Comparison of ENCODE assay signal across 24 cellular contexts in genomic region chr9:14831661-14832060, GRCh38.
"Had no signal": no experiment of that assay in that cellular context is flagged by ENCODE, and none has a peak within 500 bp of the region (broad histone marks: within the 10 kb centered on the region; RNA-seq: fewer than 3 reads in every experiment).

No MANE protein-coding gene starts in this region.

- H3K9me3 ChIP-seq: esophagus squamous epithelium, ovary, psoas muscle, suprapubic skin, thyroid gland, vagina had no signal

- H3K27me3 ChIP-seq: esophagus squamous epithelium, ovary, spleen, suprapubic skin, thyroid gland, vagina had no signal

- H3K4me3 Mint-ChIP-seq: memory B cell; natural killer cell; stimulated activated memory B cell treated with anti-CD40 and anti-IgM and Interleukin-4, amounts not matched to agents 10 μg/mL and 1 μg/mL and 100 μg/mL, for 72 hours; stimulated activated naive CD8-positive, alpha-beta T cell treated with anti-CD3 and anti-CD28 coated beads, Interleukin-15, amount 100 ng/mL, for 72 hours had no signal

- ATAC-seq: left lobe of liver; natural killer cell; right cardiac atrium; stimulated activated memory B cell treated with anti-CD40 and anti-IgM and Interleukin-4, amounts not matched to agents 10 μg/mL and 1 μg/mL and 100 μg/mL, for 72 hours; stimulated activated naive CD8-positive, alpha-beta T cell treated with anti-CD3 and anti-CD28 coated beads, Interleukin-15, amount 100 ng/mL, for 72 hours had no signal

- H3K4me1 Mint-ChIP-seq: memory B cell; natural killer cell; stimulated activated memory B cell treated with anti-CD40 and anti-IgM and Interleukin-4, amounts not matched to agents 10 μg/mL and 1 μg/mL and 100 μg/mL, for 72 hours; stimulated activated naive CD8-positive, alpha-beta T cell treated with anti-CD3 and anti-CD28 coated beads, Interleukin-15, amount 100 ng/mL, for 72 hours had no signal

- H3K36me3 Mint-ChIP-seq: memory B cell; natural killer cell; stimulated activated memory B cell treated with anti-CD40 and anti-IgM and Interleukin-4, amounts not matched to agents 10 μg/mL and 1 μg/mL and 100 μg/mL, for 72 hours had no signal

- H3K36me3 ChIP-seq: esophagus squamous epithelium, ovary, spleen, suprapubic skin, thyroid gland, vagina had no signal

- DNase-seq: dermis blood vessel endothelial cell; effector memory CD4-positive, alpha-beta T cell; esophagus squamous epithelium; natural killer cell; occipital lobe; ovary; psoas muscle; right cardiac atrium; spleen; stimulated activated CD4-positive, alpha-beta T cell treated with anti-CD3 and anti-CD28 coated beads, Interleukin-4, amount 100 ng/mL, for 4 hours; stimulated activated naive CD8-positive, alpha-beta T cell treated with anti-CD3 and anti-CD28 coated beads, Interleukin-15, amount 100 ng/mL, for 72 hours; thyroid gland; trophoblast cell had no signal

- H3K27ac Mint-ChIP-seq: memory B cell; natural killer cell; stimulated activated memory B cell treated with anti-CD40 and anti-IgM and Interleukin-4, amounts not matched to agents 10 μg/mL and 1 μg/mL and 100 μg/mL, for 72 hours; stimulated activated naive CD8-positive, alpha-beta T cell treated with anti-CD3 and anti-CD28 coated beads, Interleukin-15, amount 100 ng/mL, for 72 hours had no signal

- H3K27ac ChIP-seq: coronary artery, esophagus squamous epithelium, ovary, psoas muscle, skin epidermis, spleen, suprapubic skin, thyroid gland, vagina had no signal

- H3K9me3 Mint-ChIP-seq: natural killer cell; stimulated activated naive CD8-positive, alpha-beta T cell treated with anti-CD3 and anti-CD28 coated beads, Interleukin-15, amount 100 ng/mL, for 72 hours had no signal

- H3K27me3 Mint-ChIP-seq: stimulated activated memory B cell treated with anti-CD40 and anti-IgM and Interleukin-4, amounts not matched to agents 10 μg/mL and 1 μg/mL and 100 μg/mL, for 72 hours; stimulated activated naive CD8-positive, alpha-beta T cell treated with anti-CD3 and anti-CD28 coated beads, Interleukin-15, amount 100 ng/mL, for 72 hours had no signal

- FAIRE-seq: endothelial cell of umbilical vein, frontal cortex, keratinocyte had no signal

- H3K4me1 ChIP-seq: esophagus squamous epithelium, psoas muscle, spleen, suprapubic skin, thyroid gland, vagina had no signal

- H3K4me3 ChIP-seq: coronary artery, esophagus squamous epithelium, lung, ovary, psoas muscle, skin epidermis, spleen, suprapubic skin, thyroid gland, vagina had no signal
